In genomic region chr1:52842643-52843310, GRCh38 we compare ENCODE assay signal across 8 cellular contexts. TPM values are rescaled to one million over a fixed set of nuclear protein-coding genes. Genes with fewer than 3 reads are reported as not detected.
A peak's percentile ranks its signal among the peaks of the same experiment; 100 is the strongest.
DNase-seq lines count a peak whose midpoint lies in the region; ATAC-seq, FAIRE-seq and TF ChIP-seq lines count a peak whose summit lies in the region.

Gene ZYG11A, plus strand, starts transcription at chr1:52842760. Its CDS starts 124 bp downstream, at chr1:52842884.

- 2 to 5% methylated on average over 69 to 88 of the region's 88 CpGs for WGBS in lung, 2 donors

- H3K4me3 ChIP-seq in colonic mucosa (peak within 1 kb of the TSS; percentile 31), lung (peak within 1 kb of the TSS; percentile 0)

- H3K4me1 ChIP-seq in colonic mucosa: peaks cover 6% of the 10 kb centered on the region
- H3K4me1 ChIP-seq in lung (ENCODE audit: control insufficient read depth in 2 of 2, insufficient read depth in 2 of 2, low read length in 2 of 2): peaks cover 0 to 7% of the 10 kb centered on the region in 2 donors

- peak; percentile 74 for ATAC-seq in HG02623 (IDR thresholded peaks at IDR 0.05; ENCODE audit: unreplicated experiment)
- ATAC-seq in activated CD4-positive, CD25-positive, alpha-beta regulatory T cell treated with anti-CD3 and anti-CD28 coated beads, Interleukin-2, amount 50 U/mL, for 24 hours: peak; percentile 96 to 97
- ATAC-seq in lung (ENCODE audit: insufficient read depth, low FRiP score): peak; percentile 83

- H3K9me3 ChIP-seq in colonic mucosa: no peaks in the 10 kb centered on the region
- peaks cover 0 to 4% of the 10 kb centered on the region in 2 donors for H3K9me3 ChIP-seq in lung (ENCODE audit: control insufficient read depth in 2 of 2, insufficient read depth in 1 of 2, low read length in 1 of 2)

- DNase-seq in NCI-H1694 treated with DMSO at 0.1 percent for 48 hours (lab: John Stamatoyannopoulos, UW): peak; percentile 44
- DNase-seq in colonic mucosa: peak; percentile 50
- DNase-seq in lung (ENCODE audit: low spot score): peak; percentile 32
- DNase-seq in stimulated activated CD8-positive, alpha-beta memory T cell treated with anti-CD3 and anti-CD28 coated beads, Interleukin-15, amount 100 ng/mL, for 24 hours (ENCODE audit: low read depth): peak; percentile 47
- no peak for DNase-seq in RCC 7860 (ENCODE audit: low spot score)

- peak within 1 kb of the TSS in 1 of 2 donors; percentile 35 for H3K9ac ChIP-seq in colonic mucosa (ENCODE audit: low read depth in 2 of 2, low read length in 2 of 2)

- H3K36me3 ChIP-seq in colonic mucosa (no peaks in the 10 kb centered on the region), lung (ENCODE audit: control insufficient read depth in 2 of 2, insufficient read depth in 2 of 2, low read length in 2 of 2) (no peaks in the 10 kb centered on the region)

- TF ChIP-seq CTCF in GM12872 (IDR thresholded peaks at IDR 0.05; ENCODE audit: insufficient read depth, low read depth, low read length): peak; percentile 1; the same call in 1 of the 3 replicates
- no peak for TF ChIP-seq CTCF in colonic mucosa (IDR thresholded peaks at IDR 0.05)
- TF ChIP-seq CTCF in lung (IDR thresholded peaks at IDR 0.05; ENCODE audit: control extremely low read depth, extremely low read depth): no peak

- intact Hi-C loops in colonic mucosa (cut with DNase I): no loop called here

- H3K27ac ChIP-seq in colonic mucosa (no peak within 1 kb of the TSS), lung (ENCODE audit: low read depth in 1 of 2, low read length in 1 of 2) (no peak within 1 kb of the TSS)

- H3K27me3 ChIP-seq in colonic mucosa (peaks cover 17% of the 10 kb centered on the region), lung (ENCODE audit: control insufficient read depth, insufficient read depth) (no peaks in the 10 kb centered on the region)

- FAIRE-seq in RCC 7860 (lab: Jason Lieb, UNC): no peak

RNA-seq across cellular contexts. Expression of gene ZYG11A, which starts in this region (rescaled TPM):
- total RNA-seq in colonic mucosa (under 1 TPM; 0.05 to 0.22 TPM), lung (under 1 TPM; 0.15 to 0.20 TPM)
- polyA plus RNA-seq in lung: under 1 TPM in 1 of 2 donors, not detected in 1; 0.01 TPM

Comparison
In these comparisons a context has a peak if more than half of its experiments do, and no peak if none do; other contexts are left out.
1. Peak in DNase-seq and H3K4me3 ChIP-seq in colonic mucosa; RNA of the gene not detected or under 1 TPM.
2. Peak in DNase-seq, ATAC-seq and H3K4me3 ChIP-seq in lung; RNA of the gene not detected or under 1 TPM.